In genomic region chr4:2700031-2700430, GRCh38 we compare ENCODE assay signal across 17 cellular contexts. TPM values are rescaled to one million over a fixed set of nuclear protein-coding genes. Genes with fewer than 3 reads are reported as not detected.
DNase-seq lines count a peak whose midpoint lies in the region; ATAC-seq and TF ChIP-seq lines count a peak whose summit lies in the region.
"Had no signal": no experiment of that assay in that cellular context is flagged by ENCODE, and none has a peak within 500 bp of the region (broad histone marks: within the 10 kb centered on the region; RNA-seq: fewer than 3 reads in every experiment).

No MANE protein-coding gene starts in this region.

- H3K79me2 ChIP-seq in PC-3 (ENCODE audit: low read length) = no peaks in the 10 kb centered on the region

- TSS peak; percentile 27 for BruUV-seq in PC-3 (replicated peaks; lab: Mats Ljungman, UMichigan)

- no peak for DNase-seq in activated naive CD4-positive, alpha-beta T cell treated with anti-CD3 and anti-CD28 coated beads for 36 hours
- no peak for DNase-seq in activated naive CD4-positive, alpha-beta T cell treated with anti-CD3 and anti-CD28 coated beads, Interleukin-2, amount 10 ng/mL, durations not matched to agents 7 days and 5 days
- no peak for DNase-seq in PC-3
- DNase-seq in endothelial cell (ENCODE audit: low spot score) = no peak
- no peak for DNase-seq in natural killer cell treated with Interleukin-12 subunit alpha and Interleukin-12 subunit beta and Interleukin-15 and Interleukin-18, amount 100 ng/mL, for 72 hours (ENCODE audit: low spot score)
- DNase-seq in tibial artery = no peak
- no peak for DNase-seq in NOMO-1 treated with DMSO at 0.1 percent for 48 hours (lab: John Stamatoyannopoulos, UW; ENCODE audit: unreplicated experiment)
- DNase-seq: DMS153, NCI-H1048, NCI-H1436 treated with DMSO at 0.1 percent for 48 hours, NCI-H2029 treated with DMSO at 0.1 percent for 48 hours, NCI-H2171 treated with DMSO at 0.1 percent for 48 hours, NCI-H774, Right ventricle myocardium superior had no signal

- no peak for ATAC-seq in PC-3
- ATAC-seq in stimulated activated memory B cell treated with anti-CD40 and anti-IgM and Interleukin-4, amounts not matched to agents 10 μg/mL and 1 μg/mL and 100 μg/mL, for 72 hours = no peak
- ATAC-seq in natural killer cell treated with Interleukin-12 subunit alpha and Interleukin-12 subunit beta and Interleukin-15 and Interleukin-18, amount 100 ng/mL, for 72 hours = no peak

- no peak for TF ChIP-seq CTCF in PC-3 (conservative IDR thresholded peaks at IDR 0.05; ENCODE audit: low read depth, low read length)
- no peak for TF ChIP-seq CTCF in endothelial cell (IDR thresholded peaks at IDR 0.05; ENCODE audit: unreplicated experiment)
- TF ChIP-seq CTCF in tibial artery (IDR thresholded peaks at IDR 0.05) = no peak

- H3K4me3 ChIP-seq in PC-3 (ENCODE audit: low read length) (no peak overlapping the region), tibial artery (no peak overlapping the region)

- H3K27me3 ChIP-seq in PC-3 (ENCODE audit: low read length) (no peaks in the 10 kb centered on the region), tibial artery (no peaks in the 10 kb centered on the region)

- intact Hi-C loops in activated naive CD4-positive, alpha-beta T cell treated with anti-CD3 and anti-CD28 coated beads for 36 hours (cut with micrococcal nuclease) = no loop called here
- intact Hi-C loops in PC-3 (cut with micrococcal nuclease) (no loop called here), tibial artery (cut with DNase I; ENCODE audit: low total_unique reads) (no loop called here)

- H3K9me3 Mint-ChIP-seq in activated naive CD4-positive, alpha-beta T cell treated with anti-CD3 and anti-CD28 coated beads for 36 hours = no peaks in the 10 kb centered on the region
- no peaks in the 10 kb centered on the region for H3K9me3 Mint-ChIP-seq in activated naive CD4-positive, alpha-beta T cell treated with anti-CD3 and anti-CD28 coated beads, Interleukin-2, amount 10 ng/mL, durations not matched to agents 7 days and 5 days
- H3K9me3 Mint-ChIP-seq in endothelial cell (ENCODE audit: unreplicated experiment) = no peaks in the 10 kb centered on the region
- H3K9me3 Mint-ChIP-seq in stimulated activated memory B cell treated with anti-CD40 and anti-IgM and Interleukin-4, amounts not matched to agents 10 μg/mL and 1 μg/mL and 100 μg/mL, for 72 hours = no peaks in the 10 kb centered on the region
- H3K9me3 Mint-ChIP-seq in natural killer cell treated with Interleukin-12 subunit alpha and Interleukin-12 subunit beta and Interleukin-15 and Interleukin-18, amount 100 ng/mL, for 72 hours = no peaks in the 10 kb centered on the region
- H3K9me3 Mint-ChIP-seq: CD14-positive monocyte had no signal

- H3K4me2 ChIP-seq in PC-3 (ENCODE audit: low read length) = no peak overlapping the region
- H3K4me2 ChIP-seq: KMS-11 had no signal

- no peaks in the 10 kb centered on the region for H3K27me3 Mint-ChIP-seq in activated naive CD4-positive, alpha-beta T cell treated with anti-CD3 and anti-CD28 coated beads for 36 hours (ENCODE audit: low read depth)
- no peaks in the 10 kb centered on the region for H3K27me3 Mint-ChIP-seq in activated naive CD4-positive, alpha-beta T cell treated with anti-CD3 and anti-CD28 coated beads, Interleukin-2, amount 10 ng/mL, durations not matched to agents 7 days and 5 days
- H3K27me3 Mint-ChIP-seq in endothelial cell (ENCODE audit: unreplicated experiment) = peaks cover 5% of the 10 kb centered on the region
- no peaks in the 10 kb centered on the region for H3K27me3 Mint-ChIP-seq in stimulated activated memory B cell treated with anti-CD40 and anti-IgM and Interleukin-4, amounts not matched to agents 10 μg/mL and 1 μg/mL and 100 μg/mL, for 72 hours
- H3K27me3 Mint-ChIP-seq in natural killer cell treated with Interleukin-12 subunit alpha and Interleukin-12 subunit beta and Interleukin-15 and Interleukin-18, amount 100 ng/mL, for 72 hours = no peaks in the 10 kb centered on the region

- POLR2A ChIA-PET in PC-3 (lab: Charles Lee; ENCODE audit: unreplicated experiment) = no interaction called here

- no peaks in the 10 kb centered on the region for H3K9me2 ChIP-seq in PC-3 (replicated peaks; ENCODE audit: low read length)

- CTCF ChIA-PET in activated naive CD4-positive, alpha-beta T cell treated with anti-CD3 and anti-CD28 coated beads for 36 hours (lab: Charles Lee) = no interaction called here
- CTCF ChIA-PET in activated naive CD4-positive, alpha-beta T cell treated with anti-CD3 and anti-CD28 coated beads, Interleukin-2, amount 10 ng/mL, durations not matched to agents 7 days and 5 days (lab: Charles Lee) = no interaction called here
- CTCF ChIA-PET in PC-3 (lab: Charles Lee) = no interaction called here

- H3K36me3 ChIP-seq in PC-3 (ENCODE audit: low read depth, low read length) = peaks cover 5% of the 10 kb centered on the region; the same call in 1 of the 2 replicates
- H3K36me3 ChIP-seq in tibial artery = peaks cover 67 to 99% (median 76%) of the 10 kb centered on the region in 3 donors

- H3K9me3 ChIP-seq in PC-3 (ENCODE audit: low read length) = no peaks in the 10 kb centered on the region
- H3K9me3 ChIP-seq in tibial artery = no peaks in the 10 kb centered on the region

- H2AFZ ChIP-seq in PC-3 (ENCODE audit: low read length) = no peak overlapping the region

- H3K36me3 Mint-ChIP-seq in activated naive CD4-positive, alpha-beta T cell treated with anti-CD3 and anti-CD28 coated beads for 36 hours (ENCODE audit: low read depth) = peaks cover 32% of the 10 kb centered on the region
- H3K36me3 Mint-ChIP-seq in activated naive CD4-positive, alpha-beta T cell treated with anti-CD3 and anti-CD28 coated beads, Interleukin-2, amount 10 ng/mL, durations not matched to agents 7 days and 5 days = peaks cover 48% of the 10 kb centered on the region
- peaks cover 40% of the 10 kb centered on the region for H3K36me3 Mint-ChIP-seq in endothelial cell (ENCODE audit: low read depth, unreplicated experiment)
- H3K36me3 Mint-ChIP-seq in stimulated activated memory B cell treated with anti-CD40 and anti-IgM and Interleukin-4, amounts not matched to agents 10 μg/mL and 1 μg/mL and 100 μg/mL, for 72 hours = peaks cover 75% of the 10 kb centered on the region
- peaks cover 32% of the 10 kb centered on the region for H3K36me3 Mint-ChIP-seq in natural killer cell treated with Interleukin-12 subunit alpha and Interleukin-12 subunit beta and Interleukin-15 and Interleukin-18, amount 100 ng/mL, for 72 hours

- no peak overlapping the region for H3K27ac ChIP-seq in PC-3 (ENCODE audit: low read length)
- no peak overlapping the region for H3K27ac ChIP-seq in tibial artery
- H3K27ac ChIP-seq: KMS-11 had no signal

- H3K4me3 Mint-ChIP-seq in activated naive CD4-positive, alpha-beta T cell treated with anti-CD3 and anti-CD28 coated beads for 36 hours = no peak overlapping the region
- no peak overlapping the region for H3K4me3 Mint-ChIP-seq in activated naive CD4-positive, alpha-beta T cell treated with anti-CD3 and anti-CD28 coated beads, Interleukin-2, amount 10 ng/mL, durations not matched to agents 7 days and 5 days
- peak overlapping the region; percentile 23 for H3K4me3 Mint-ChIP-seq in endothelial cell (ENCODE audit: unreplicated experiment)
- no peak overlapping the region for H3K4me3 Mint-ChIP-seq in stimulated activated memory B cell treated with anti-CD40 and anti-IgM and Interleukin-4, amounts not matched to agents 10 μg/mL and 1 μg/mL and 100 μg/mL, for 72 hours
- H3K4me3 Mint-ChIP-seq in natural killer cell treated with Interleukin-12 subunit alpha and Interleukin-12 subunit beta and Interleukin-15 and Interleukin-18, amount 100 ng/mL, for 72 hours = no peak overlapping the region
- H3K4me3 Mint-ChIP-seq: CD14-positive monocyte had no signal

- H4K20me1 ChIP-seq in PC-3 (ENCODE audit: low read length) = no peaks in the 10 kb centered on the region

- no peak overlapping the region for H3K9ac ChIP-seq in PC-3 (ENCODE audit: low read length)
- H3K9ac ChIP-seq: KMS-11 had no signal

- H3K27ac Mint-ChIP-seq in activated naive CD4-positive, alpha-beta T cell treated with anti-CD3 and anti-CD28 coated beads for 36 hours = peak overlapping the region; percentile 67
- no peak overlapping the region for H3K27ac Mint-ChIP-seq in activated naive CD4-positive, alpha-beta T cell treated with anti-CD3 and anti-CD28 coated beads, Interleukin-2, amount 10 ng/mL, durations not matched to agents 7 days and 5 days
- H3K27ac Mint-ChIP-seq in endothelial cell (ENCODE audit: unreplicated experiment) = no peak overlapping the region
- peak overlapping the region; percentile 98 for H3K27ac Mint-ChIP-seq in stimulated activated memory B cell treated with anti-CD40 and anti-IgM and Interleukin-4, amounts not matched to agents 10 μg/mL and 1 μg/mL and 100 μg/mL, for 72 hours
- H3K27ac Mint-ChIP-seq in natural killer cell treated with Interleukin-12 subunit alpha and Interleukin-12 subunit beta and Interleukin-15 and Interleukin-18, amount 100 ng/mL, for 72 hours = no peak overlapping the region

- H3F3A ChIP-seq in PC-3 (ENCODE audit: low read length, unreplicated experiment) = no peaks in the 10 kb centered on the region

- H3K4me1 ChIP-seq in PC-3 (ENCODE audit: insufficient read depth, low read length) = no peaks in the 10 kb centered on the region
- no peaks in the 10 kb centered on the region for H3K4me1 ChIP-seq in tibial artery

- peaks cover 7% of the 10 kb centered on the region for H3K4me1 Mint-ChIP-seq in activated naive CD4-positive, alpha-beta T cell treated with anti-CD3 and anti-CD28 coated beads for 36 hours (ENCODE audit: low read depth)
- no peaks in the 10 kb centered on the region for H3K4me1 Mint-ChIP-seq in activated naive CD4-positive, alpha-beta T cell treated with anti-CD3 and anti-CD28 coated beads, Interleukin-2, amount 10 ng/mL, durations not matched to agents 7 days and 5 days
- H3K4me1 Mint-ChIP-seq in endothelial cell (ENCODE audit: unreplicated experiment) = no peaks in the 10 kb centered on the region
- peaks cover 46% of the 10 kb centered on the region for H3K4me1 Mint-ChIP-seq in stimulated activated memory B cell treated with anti-CD40 and anti-IgM and Interleukin-4, amounts not matched to agents 10 μg/mL and 1 μg/mL and 100 μg/mL, for 72 hours
- peaks cover 4% of the 10 kb centered on the region in 2 donors for H3K4me1 Mint-ChIP-seq in natural killer cell treated with Interleukin-12 subunit alpha and Interleukin-12 subunit beta and Interleukin-15 and Interleukin-18, amount 100 ng/mL, for 72 hours (ENCODE audit: low read depth in 2 of 2)
- H3K4me1 Mint-ChIP-seq: CD14-positive monocyte had no signal

RNA-seq across cellular contexts. Expression of gene TNIP2, which starts 56.1 kb away (rescaled TPM):
- 10 to 100 TPM; 54.2 to 55.0 TPM for total RNA-seq in activated naive CD4-positive, alpha-beta T cell treated with anti-CD3 and anti-CD28 coated beads for 36 hours
- total RNA-seq in PC-3 (2014; rRNA removed) (56.5 and 77.8 TPM in 2 replicates), endothelial cell (ENCODE audit: unreplicated experiment) (29.3 TPM)
- 10 to 100 TPM; 80.9 to 89.3 TPM for total RNA-seq in natural killer cell treated with Interleukin-12 subunit alpha and Interleukin-12 subunit beta and Interleukin-15 and Interleukin-18, amount 100 ng/mL, for 72 hours

Comparison
In these comparisons a context has a peak if more than half of its experiments do, and no peak if none do; other contexts are left out.
1. H3K27ac Mint-ChIP-seq: peak in activated naive CD4-positive, alpha-beta T cell treated with anti-CD3 and anti-CD28 coated beads for 36 hours (single experiment) and stimulated activated memory B cell treated with anti-CD40 and anti-IgM and Interleukin-4, amounts not matched to agents 10 μg/mL and 1 μg/mL and 100 μg/mL, for 72 hours (single experiment); none in activated naive CD4-positive, alpha-beta T cell treated with anti-CD3 and anti-CD28 coated beads, Interleukin-2, amount 10 ng/mL, durations not matched to agents 7 days and 5 days (single experiment), endothelial cell (single experiment) and natural killer cell treated with Interleukin-12 subunit alpha and Interleukin-12 subunit beta and Interleukin-15 and Interleukin-18, amount 100 ng/mL, for 72 hours (0 of 2).